Comparison of ENCODE assay signal across 8 cellular contexts in the genomic region with DNA sequence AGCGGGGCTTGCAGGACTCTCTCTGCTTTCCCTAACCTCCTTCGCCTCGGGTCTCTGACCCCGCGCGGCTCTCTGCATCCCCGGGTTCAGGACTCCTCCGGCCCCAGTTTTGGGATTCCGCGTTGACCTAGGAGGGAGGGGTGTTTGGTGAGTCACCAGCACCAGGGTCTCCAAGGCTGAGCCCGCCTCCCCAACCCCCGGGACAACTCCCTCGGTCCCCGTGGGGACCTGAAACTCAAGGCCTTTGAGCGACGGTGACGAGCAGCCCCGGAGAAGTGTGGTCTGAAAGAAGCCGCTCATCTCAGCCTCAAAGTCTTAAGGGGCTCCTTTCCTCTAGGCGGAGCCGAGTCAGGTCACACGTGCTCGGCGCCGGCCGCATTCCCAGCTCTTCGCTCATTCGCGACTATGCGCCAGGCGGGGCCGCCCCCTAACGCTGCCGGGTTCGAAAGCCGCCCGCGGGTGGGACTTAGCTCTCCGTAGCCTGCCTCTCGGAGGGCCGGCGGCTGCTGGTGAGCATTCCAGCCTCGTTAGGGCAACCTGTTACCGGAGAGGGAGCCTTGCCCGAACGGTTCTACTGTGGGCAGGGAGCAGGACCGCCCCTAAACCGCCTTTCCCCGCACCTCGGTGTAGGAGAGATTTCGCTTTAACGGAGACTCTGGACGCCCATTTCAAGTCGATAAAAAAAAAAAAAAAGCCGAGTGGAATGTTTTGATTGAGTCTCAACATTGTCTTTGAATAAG. TPM values are rescaled to one million over a fixed set of nuclear protein-coding genes. Genes with fewer than 3 reads are reported as not detected.
DNase-seq lines count a peak whose midpoint lies in the region; ATAC-seq and TF ChIP-seq lines count a peak whose summit lies in the region.

No MANE protein-coding gene starts in this region.

- H3K9me3 ChIP-seq in CD4-positive, alpha-beta T cell (ENCODE audit: control insufficient read depth, low read length), result peaks cover 1% of the 10 kb centered on the region
- H3K9me3 ChIP-seq in duodenal mucosa (ENCODE audit: control insufficient read depth in 1 of 2, low read length in 2 of 2) (no peaks in the 10 kb centered on the region), OCI-LY7 (ENCODE audit: low read length) (no peaks in the 10 kb centered on the region)

- no peak for TF ChIP-seq CTCF in CD4-positive, alpha-beta T cell (IDR thresholded peaks at IDR 0.05)
- TF ChIP-seq CTCF in OCI-LY7 (conservative IDR thresholded peaks at IDR 0.05; ENCODE audit: low read length), result no peak

- H3K27me3 ChIP-seq in CD4-positive, alpha-beta T cell (ENCODE audit: control insufficient read depth, insufficient read depth, low read length), result peaks cover 96% of the 10 kb centered on the region
- peaks cover 86 to 88% of the 10 kb centered on the region in 2 donors for H3K27me3 ChIP-seq in duodenal mucosa (ENCODE audit: control insufficient read depth in 1 of 2, insufficient read depth in 2 of 2, low read length in 2 of 2)

- DNase-seq in CD4-positive, alpha-beta T cell, result no peak
- peak; percentile 61 for DNase-seq in NCI-H1092 (lab: John Stamatoyannopoulos, UW)
- DNase-seq in myocyte (ENCODE audit: low read depth), result peak; percentile 34
- no peak for DNase-seq in OCI-LY7 (ENCODE audit: low spot score)
- DNase-seq in NCI-H1048 (lab: John Stamatoyannopoulos, UW), result no peak
- DNase-seq in NCI-H510A treated with DMSO at 0.1 percent for 48 hours (lab: John Stamatoyannopoulos, UW), result no peak

- no peaks in the 10 kb centered on the region for H3K9me3 Mint-ChIP-seq in CD4-positive, alpha-beta T cell

- POLR2A ChIA-PET in CD4-positive, alpha-beta T cell (lab: Charles Lee), result interaction anchor here (1.2 kb wide), 1 partner anchor 15 kb away, joined by 4 read pairs; no protein-coding TSS in a partner anchor
- POLR2A ChIA-PET in OCI-LY7 (lab: Charles Lee), result no interaction called here

- H3K4me3 ChIP-seq in duodenal mucosa (ENCODE audit: low read depth in 1 of 2, low read length in 2 of 2), result peak overlapping the region; percentile 52 to 61
- no peak overlapping the region for H3K4me3 ChIP-seq in OCI-LY7 (ENCODE audit: low read depth, low read length, poor library complexity, severe bottlenecking)

- no peaks in the 10 kb centered on the region for H4K20me1 ChIP-seq in OCI-LY7 (ENCODE audit: insufficient read depth, low read length)

- H3K4me1 Mint-ChIP-seq in CD4-positive, alpha-beta T cell (ENCODE audit: low read depth), result peaks cover 44% of the 10 kb centered on the region

- H3K79me2 ChIP-seq in OCI-LY7 (ENCODE audit: insufficient read depth, low read depth, low read length), result no peaks in the 10 kb centered on the region

- intact Hi-C loops in CD4-positive, alpha-beta T cell (cut with DNase I, micrococcal nuclease), result no loop called here
- intact Hi-C loops in OCI-LY7 (cut with micrococcal nuclease; ENCODE audit: unreplicated experiment), result no loop called here

- H3K9me2 ChIP-seq in OCI-LY7 (ENCODE audit: insufficient read depth, low read length), result no peaks in the 10 kb centered on the region

- peaks cover 98% of the 10 kb centered on the region for H3K27me3 Mint-ChIP-seq in CD4-positive, alpha-beta T cell

- H3K36me3 ChIP-seq in duodenal mucosa (ENCODE audit: control insufficient read depth in 1 of 2, insufficient read depth in 2 of 2, low read length in 2 of 2) (no peaks in the 10 kb centered on the region), OCI-LY7 (ENCODE audit: insufficient read depth, low read length) (no peaks in the 10 kb centered on the region)

- ATAC-seq in CD4-positive, alpha-beta T cell (ENCODE audit: poor library complexity), result peak; percentile 45
- ATAC-seq in GM19351 (IDR thresholded peaks at IDR 0.05; ENCODE audit: unreplicated experiment), result peak; percentile 49

- H3K4me1 ChIP-seq in duodenal mucosa (ENCODE audit: control insufficient read depth in 1 of 2, insufficient read depth in 2 of 2, low read length in 2 of 2) (peaks cover 19 to 22% of the 10 kb centered on the region in 2 donors), OCI-LY7 (ENCODE audit: insufficient read depth, low read length, poor library complexity, severe bottlenecking) (no peaks in the 10 kb centered on the region)

- no peaks in the 10 kb centered on the region for H3K36me3 Mint-ChIP-seq in CD4-positive, alpha-beta T cell (ENCODE audit: low read depth)

- no peak overlapping the region for H3K27ac Mint-ChIP-seq in CD4-positive, alpha-beta T cell

- H3K4me3 Mint-ChIP-seq in CD4-positive, alpha-beta T cell, result peak overlapping the region; percentile 66

- no TSS peak for BruUV-seq in OCI-LY7 (replicated peaks; lab: Mats Ljungman, UMichigan)

- no peak overlapping the region; the same call in 1 of the 2 replicates for H3K4me2 ChIP-seq in OCI-LY7 (ENCODE audit: low read length)

- H3K27ac ChIP-seq in CD4-positive, alpha-beta T cell (ENCODE audit: low read depth, low read length), result no peak overlapping the region
- H3K27ac ChIP-seq in duodenal mucosa (ENCODE audit: low read depth, low read length) (no peak overlapping the region), OCI-LY7 (ENCODE audit: low read depth, low read length, poor library complexity, severe bottlenecking) (no peak overlapping the region)

- CTCF ChIA-PET in CD4-positive, alpha-beta T cell (lab: Charles Lee), result interaction anchor here (1.8 kb wide), 1 partner anchor 15 kb away, joined by 7 read pairs; no protein-coding TSS in a partner anchor
- CTCF ChIA-PET in OCI-LY7 (lab: Charles Lee; ENCODE audit: unreplicated experiment), result no interaction called here

- H2AFZ ChIP-seq in OCI-LY7 (ENCODE audit: low read length), result no peak overlapping the region

- H3K9ac ChIP-seq in duodenal mucosa (ENCODE audit: low read depth in 1 of 2, low read length in 2 of 2), result no peak overlapping the region

RNA-seq across cellular contexts. Expression of a gene that starts 3.0 kb away (rescaled TPM):
- not detected for total RNA-seq in CD4-positive, alpha-beta T cell
- total RNA-seq in myocyte (not detected in 2 replicates), OCI-LY7 (2022) (not detected in 2 replicates)
- polyA plus RNA-seq in myocyte (2012), result not detected
- 0.16 TPM in 1 of 2 replicates, not detected in the other for total RNA-seq in OCI-LY7 (2014; rRNA removed; shearing (Covaris generic))

RNA-seq across cellular contexts. Expression of a gene that starts 35.1 kb away (rescaled TPM):
- total RNA-seq in CD4-positive, alpha-beta T cell, result 10 to 100 TPM; 40.5 to 42.6 TPM
- total RNA-seq in myocyte (50.5 and 52.9 TPM in 2 replicates), OCI-LY7 (2022) (89.1 and 91.9 TPM in 2 replicates)
- polyA plus RNA-seq in myocyte (2012), result 22.2 TPM
- total RNA-seq in OCI-LY7 (2014; rRNA removed; shearing (Covaris generic)), result 53.4 and 58.4 TPM in 2 replicates

Comparison
In these comparisons a context has a peak if more than half of its experiments do, and no peak if none do; other contexts are left out.
1. DNase-seq: peak in NCI-H1092 (single experiment) and myocyte (single experiment); none in CD4-positive, alpha-beta T cell (0 of 10), OCI-LY7 (single experiment), NCI-H1048 (single experiment) and NCI-H510A treated with DMSO at 0.1 percent for 48 hours (single experiment).